8 cellular contexts compared by ENCODE assay signal in genomic region chr12:91778091-91778819, GRCh38.
DNase-seq lines count a peak whose midpoint lies in the region; ATAC-seq and TF ChIP-seq lines count a peak whose summit lies in the region.

No MANE protein-coding gene starts in this region.

- no peak overlapping the region for H2AFZ ChIP-seq in SK-N-SH (ENCODE audit: low read depth)

- H3K27ac ChIP-seq in SK-N-SH (ENCODE audit: low read depth in 2 of 2, low read length in 1 of 2), result peak overlapping the region; percentile 30 to 39; a peak in 3 of 4 replicates

- H3K9ac ChIP-seq in SK-N-SH, result no peak overlapping the region

- WGBS in SK-N-SH (ENCODE audit: low lambda C conversion rate), result 63% methylated on average over 3 of the region's 3 CpGs

- no peaks in the 10 kb centered on the region for H3K9me2 ChIP-seq in SK-N-SH

- H3K4me3 ChIP-seq in SK-N-SH (ENCODE audit: low read depth in 2 of 2, low read length in 1 of 2), result no peak overlapping the region

- ATAC-seq in GM18520 (IDR thresholded peaks at IDR 0.05; ENCODE audit: unreplicated experiment), result peak; percentile 24
- peak; percentile 40 for ATAC-seq in HG02623 (IDR thresholded peaks at IDR 0.05; ENCODE audit: unreplicated experiment)

- no peaks in the 10 kb centered on the region for H3K79me2 ChIP-seq in SK-N-SH (ENCODE audit: insufficient read depth)

- CTCF ChIA-PET in SK-N-SH (lab: Yijun Ruan, JAX), result interaction anchor here (1.2 kb wide), 1 partner anchor 416 kb away, joined by 4 read pairs; no protein-coding TSS in a partner anchor

- no peaks in the 10 kb centered on the region for H4K20me1 ChIP-seq in SK-N-SH (ENCODE audit: insufficient read depth)

- POLR2A ChIA-PET in SK-N-SH (lab: Yijun Ruan, JAX), result no interaction called here

- no peak for TF ChIP-seq EP300 in SK-N-SH (IDR thresholded peaks at IDR 0.05; ENCODE audit: borderline replicate concordance in 1 of 2, low read depth in 1 of 2, low read length in 1 of 2)

- DNase-seq in SK-N-SH (no peak), left kidney (ENCODE audit: low read depth, low spot score) (peak; percentile 55), DMS79 treated with DMSO at 0.1 percent for 48 hours (lab: John Stamatoyannopoulos, UW) (no peak), NCI-H2081 (lab: John Stamatoyannopoulos, UW) (no peak), NCI-H2171 treated with DMSO at 0.1 percent for 48 hours (lab: John Stamatoyannopoulos, UW) (no peak)
- DNase-seq in activated effector memory CD4-positive, alpha-beta T cell treated with anti-CD3 and anti-CD28 coated beads, Interleukin-2, amount 50 U/mL, for 16 hours, result no peak

- peaks cover 5% of the 10 kb centered on the region for H3F3A ChIP-seq in SK-N-SH (replicated peaks; ENCODE audit: insufficient read depth)

- no peaks in the 10 kb centered on the region for H3K9me3 ChIP-seq in SK-N-SH

- no peak for TF ChIP-seq RAD21 in SK-N-SH (IDR thresholded peaks at IDR 0.05; ENCODE audit: low read length)

- H3K27me3 ChIP-seq in SK-N-SH (ENCODE audit: insufficient read depth), result no peaks in the 10 kb centered on the region

- peak overlapping the region; percentile 39; the same call in 1 of the 2 replicates for H3K4me2 ChIP-seq in SK-N-SH

- H3K36me3 ChIP-seq in SK-N-SH (replicated peaks in 1 of 2; ENCODE audit: control insufficient read depth in 1 of 2, insufficient read depth in 2 of 2, low read length in 1 of 2), result no peaks in the 10 kb centered on the region

- no peak for TF ChIP-seq CTCF in SK-N-SH (IDR thresholded peaks at IDR 0.05)

- H3K4me1 ChIP-seq in SK-N-SH (ENCODE audit: control insufficient read depth in 1 of 2, insufficient read depth in 2 of 2, low read depth in 1 of 2, low read length in 1 of 2), result peaks cover 4 to 18% of the 10 kb centered on the region in 2 experiments; a peak in 3 of 4 replicates

TF ChIP-seq in SK-N-SH, 30 proteins besides CTCF, POLR2A, EP300 and RAD21:
- TF ChIP-seq MXI1 (IDR thresholded peaks at IDR 0.05; ENCODE audit: low read depth, low read length) (no peak), TCF12 (IDR thresholded peaks at IDR 0.05) (no peak), SIN3A (IDR thresholded peaks at IDR 0.05; ENCODE audit: borderline replicate concordance, low read depth, low read length) (no peak)
- TF ChIP-seq, protein P1, sequence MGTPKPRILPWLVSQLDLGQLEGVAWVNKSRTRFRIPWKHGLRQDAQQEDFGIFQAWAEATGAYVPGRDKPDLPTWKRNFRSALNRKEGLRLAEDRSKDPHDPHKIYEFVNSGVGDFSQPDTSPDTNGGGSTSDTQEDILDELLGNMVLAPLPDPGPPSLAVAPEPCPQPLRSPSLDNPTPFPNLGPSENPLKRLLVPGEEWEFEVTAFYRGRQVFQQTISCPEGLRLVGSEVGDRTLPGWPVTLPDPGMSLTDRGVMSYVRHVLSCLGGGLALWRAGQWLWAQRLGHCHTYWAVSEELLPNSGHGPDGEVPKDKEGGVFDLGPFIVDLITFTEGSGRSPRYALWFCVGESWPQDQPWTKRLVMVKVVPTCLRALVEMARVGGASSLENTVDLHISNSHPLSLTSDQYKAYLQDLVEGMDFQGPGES (IDR thresholded peaks at IDR 0.05; ENCODE audit: low read depth, low read length), result no peak
